1 cellular context compared by ENCODE assay signal in genomic region chr15:64883997-64884511, GRCh38.
TF ChIP-seq lines count a peak whose summit lies in the region.

No MANE protein-coding gene starts in this region.

TF ChIP-seq in GM12878, 131 proteins besides CTCF, POLR2A, EP300 and RAD21 (continued from another document and continues in another):
- TF ChIP-seq IRF3 (IDR thresholded peaks at IDR 0.05) (no peak), MTA2 (IDR thresholded peaks at IDR 0.05; ENCODE audit: low read depth) (peak; percentile 63), SREBF1 (IDR thresholded peaks at IDR 0.05; ENCODE audit: low read length) (no peak), MTA3 (IDR thresholded peaks at IDR 0.05; ENCODE audit: borderline replicate concordance, low read length) (no peak), NR2F1 (conservative IDR thresholded peaks at IDR 0.05) (peak; percentile 87), CBX5 (IDR thresholded peaks at IDR 0.05; ENCODE audit: low read depth) (no peak), LARP7 (IDR thresholded peaks at IDR 0.05) (no peak), ZNF384 (IDR thresholded peaks at IDR 0.05; ENCODE audit: borderline replicate concordance, low read depth, low read length) (no peak), ZNF207 (IDR thresholded peaks at IDR 0.05; ENCODE audit: borderline replicate concordance) (no peak), IRF5 (IDR thresholded peaks at IDR 0.05; ENCODE audit: borderline replicate concordance) (no peak), DPF2 (IDR thresholded peaks at IDR 0.05) (peak; percentile 85), CREB1 (IDR thresholded peaks at IDR 0.05; ENCODE audit: low read depth) (0 out of 2 replicates have a peak, but pooled peaks have one; percentile 34), CBFB (IDR thresholded peaks at IDR 0.05; ENCODE audit: low read depth) (no peak), EZH2 (IDR thresholded peaks at IDR 0.05; ENCODE audit: borderline replicate concordance, control insufficient read depth, low read depth, low read length) (no peak), USF2 (IDR thresholded peaks at IDR 0.05; ENCODE audit: borderline replicate concordance, low read depth, low read length) (no peak), MXI1 (IDR thresholded peaks at IDR 0.05; ENCODE audit: low read depth, low read length) (peak; percentile 58; the same call in 1 of the 2 replicates), RBBP5 (conservative IDR thresholded peaks at IDR 0.05) (no peak), POU2F2 (IDR thresholded peaks at IDR 0.05; ENCODE audit: borderline replicate concordance, low read depth, low read length) (no peak), SP1 (IDR thresholded peaks at IDR 0.05; ENCODE audit: low read depth, low read length) (peak; percentile 63), ZBTB40 (IDR thresholded peaks at IDR 0.05; ENCODE audit: borderline replicate concordance) (no peak), ZNF622 (IDR thresholded peaks at IDR 0.05) (no peak), CEBPZ (IDR thresholded peaks at IDR 0.05; ENCODE audit: low read depth, low read length) (no peak), NRF1 (conservative IDR thresholded peaks at IDR 0.05; ENCODE audit: low read depth, low read length) (no peak), PKNOX1 (IDR thresholded peaks at IDR 0.05) (peak; percentile 75), SUZ12 (IDR thresholded peaks at IDR 0.05; ENCODE audit: unreplicated experiment) (no peak), HDAC6 (IDR thresholded peaks at IDR 0.05; ENCODE audit: unreplicated experiment) (no peak), HDGF (IDR thresholded peaks at IDR 0.05) (no peak; the same call in 1 of the 2 replicates), ELK1 (IDR thresholded peaks at IDR 0.05; ENCODE audit: low read depth, low read length) (no peak), EED (IDR thresholded peaks at IDR 0.05; ENCODE audit: low read depth) (peak; percentile 97), BCLAF1 (IDR thresholded peaks at IDR 0.05) (no peak), YBX1 (IDR thresholded peaks at IDR 0.05) (no peak), BHLHE40 (IDR thresholded peaks at IDR 0.05; ENCODE audit: borderline replicate concordance in 1 of 2, low read depth in 2 of 2, low read length in 1 of 2) (peak; percentile 87 to 91), CREM (IDR thresholded peaks at IDR 0.05; ENCODE audit: low read depth) (peak; percentile 54; the same call in 1 of the 2 replicates), MEF2B (IDR thresholded peaks at IDR 0.05; ENCODE audit: partially characterized antibody, poor library complexity, severe bottlenecking) (peak; percentile 87), RUNX3 (IDR thresholded peaks at IDR 0.05; ENCODE audit: low read length) (peak; percentile 51), ZNF217 (IDR thresholded peaks at IDR 0.05) (no peak), FOXM1 (IDR thresholded peaks at IDR 0.05; ENCODE audit: low read depth, low read length) (no peak), SMARCA5 (IDR thresholded peaks at IDR 0.05) (no peak), SRF (IDR thresholded peaks at IDR 0.05; ENCODE audit: low read depth in 2 of 2, low read length in 2 of 2) (no peak), WRNIP1 (IDR thresholded peaks at IDR 0.05; ENCODE audit: borderline replicate concordance, low read depth, low read length) (no peak), RELA (IDR thresholded peaks at IDR 0.05; ENCODE audit: borderline replicate concordance, partially characterized antibody) (peak; percentile 76), ZNF24 (IDR thresholded peaks at IDR 0.05) (no peak), ZZZ3 (IDR thresholded peaks at IDR 0.05; ENCODE audit: control insufficient read depth, insufficient read length, low read depth) (no peak), MAX (IDR thresholded peaks at IDR 0.05; ENCODE audit: low read depth, low read length) (0 out of 2 replicates have a peak, but pooled peaks have one; percentile 50), ESRRA (IDR thresholded peaks at IDR 0.05; ENCODE audit: low read length) (no peak), SPI1 (IDR thresholded peaks at IDR 0.05; ENCODE audit: borderline replicate concordance, insufficient read depth, low read depth, low read length) (peak; percentile 71), SREBF2 (IDR thresholded peaks at IDR 0.05; ENCODE audit: low read length) (no peak), MYC (IDR thresholded peaks at IDR 0.05; ENCODE audit: insufficient read depth, insufficient read length, insufficient replicate concordance, low read length, severe bottlenecking) (no peak), IKZF1 (conservative IDR thresholded peaks at IDR 0.05) (peak; percentile 98), TAF1 (IDR thresholded peaks at IDR 0.05; ENCODE audit: borderline replicate concordance, low read depth, low read length) (peak; percentile 48; the same call in 1 of the 2 replicates), STAT1 (conservative IDR thresholded peaks at IDR 0.05) (no peak), USF1 (IDR thresholded peaks at IDR 0.05; ENCODE audit: borderline replicate concordance, extremely low read length, insufficient read depth, low read depth, low read length) (peak; percentile 15), RB1 (IDR thresholded peaks at IDR 0.05; ENCODE audit: borderline replicate concordance) (no peak)
